Comparison of ENCODE assay signal across 10 cellular contexts in the genomic region with DNA sequence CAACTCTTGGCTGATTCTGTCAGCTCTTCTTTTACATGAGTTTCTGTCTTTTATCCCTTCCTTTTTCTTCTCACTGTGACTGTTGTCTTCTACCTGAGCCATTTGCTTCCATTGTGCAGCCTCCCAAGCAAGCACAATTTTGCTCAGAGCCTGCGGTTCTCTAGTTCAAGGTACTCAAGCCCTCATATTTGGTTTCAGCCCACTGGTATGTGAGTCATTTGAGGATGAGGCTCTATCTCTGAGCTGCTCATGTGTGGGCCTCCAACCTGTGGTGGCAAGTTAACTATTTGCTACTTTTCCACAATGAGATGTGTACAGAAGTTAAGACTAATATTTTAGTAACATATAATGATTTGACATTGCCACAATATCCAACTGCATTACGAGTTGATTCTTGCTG.
A peak's percentile ranks its signal among the peaks of the same experiment; 100 is the strongest.
DNase-seq lines count a peak whose midpoint lies in the region; ATAC-seq, FAIRE-seq and TF ChIP-seq lines count a peak whose summit lies in the region.
"Had no signal": no experiment of that assay in that cellular context is flagged by ENCODE, and none has a peak within 500 bp of the region (broad histone marks: within the 10 kb centered on the region; RNA-seq: fewer than 3 reads in every experiment).

No MANE protein-coding gene starts in this region.

- DNase-seq in HepG2 (ENCODE audit: low spot score) (peak; percentile 35), right lobe of liver (no peak), pons (ENCODE audit: low spot score) (no peak), RKO (ENCODE audit: low spot score) (no peak), NCI-H510A treated with DMSO at 0.1 percent for 48 hours (lab: John Stamatoyannopoulos, UW) (no peak)
- DNase-seq: NCI-H1930, SHP77 had no signal

- no peak for TF ChIP-seq EP300 in HepG2 (IDR thresholded peaks at IDR 0.05; ENCODE audit: low read depth in 2 of 2, low read length in 2 of 2)
- TF ChIP-seq EP300 in HepG2 (CRISPR knock-in tag; IDR thresholded peaks at IDR 0.05; ENCODE audit: borderline replicate concordance), result no peak

- no peaks in the 10 kb centered on the region for H3K79me2 ChIP-seq in HepG2 (ENCODE audit: insufficient read depth, low read length)

- no peak overlapping the region for H3K4me3 ChIP-seq in HepG2 (replicated peaks in 1 of 3; ENCODE audit: insufficient read depth in 1 of 3, low read depth in 2 of 3, low read length in 3 of 3)
- H3K4me3 ChIP-seq in right lobe of liver, result no peak overlapping the region

- intact Hi-C loops in HepG2 (cut with micrococcal nuclease; ENCODE audit: unreplicated experiment) (loop anchor here (5.0 kb wide), 1 partner anchor 181 kb away; a partner anchor contains a TSS), right lobe of liver (cut with DNase I) (no loop called here)

- H3K27ac ChIP-seq in HepG2 (ENCODE audit: extremely low read length, insufficient read depth, low read length) (no peak overlapping the region), right lobe of liver (no peak overlapping the region), temporal lobe (ENCODE audit: low read depth, low read length) (peak overlapping the region; percentile 20)

- TF ChIP-seq CTCF in HepG2 (CRISPR knock-in tag; IDR thresholded peaks at IDR 0.05) (no peak), right lobe of liver (IDR thresholded peaks at IDR 0.05) (no peak)

- no TSS peak for BruUV-seq in HepG2 (replicated peaks; lab: Mats Ljungman, UMichigan)

- in situ Hi-C loops in HepG2 (cut with HindIII; ENCODE audit: extremely low pct_ligation_motif_present, low pct_unique_long_range_greater_than_20kb), result no loop called here

- POLR2A ChIA-PET in HepG2 (lab: Yijun Ruan, JAX), result no interaction called here

- H4K20me1 ChIP-seq in HepG2 (ENCODE audit: insufficient read depth, low read length), result no peaks in the 10 kb centered on the region

- H3K9me3 ChIP-seq in HepG2 (ENCODE audit: low read length) (no peaks in the 10 kb centered on the region), right lobe of liver (no peaks in the 10 kb centered on the region)

- no peaks in the 10 kb centered on the region for H3K27me3 ChIP-seq in HepG2 (ENCODE audit: control insufficient read depth in 1 of 2, insufficient read depth in 2 of 2, low read length in 2 of 2)
- H3K27me3 ChIP-seq in right lobe of liver, result no peaks in the 10 kb centered on the region

- ATAC-seq in HepG2, result peak; percentile 64
- ATAC-seq in right lobe of liver, result no peak
- ATAC-seq in HG02610 (IDR thresholded peaks at IDR 0.05; ENCODE audit: unreplicated experiment), result peak; percentile 93
- ATAC-seq in HG03558 (IDR thresholded peaks at IDR 0.05; ENCODE audit: extremely low read depth, unreplicated experiment), result peak; percentile 86

- H3K36me3 ChIP-seq in HepG2 (replicated peaks in 1 of 2; ENCODE audit: control insufficient read depth in 1 of 2, insufficient read depth in 2 of 2, low read length in 2 of 2), result peaks cover 5 to 67% of the 10 kb centered on the region in 2 experiments
- peaks cover 0 to 16% (median 3%) of the 10 kb centered on the region in 4 donors for H3K36me3 ChIP-seq in right lobe of liver

- H2AFZ ChIP-seq in HepG2 (ENCODE audit: low read length), result no peak overlapping the region

- WGBS in HepG2 (ENCODE audit: low lambda C conversion rate), result 68% methylated on average over 2 of the region's 2 CpGs
- WGBS in right lobe of liver (ENCODE audit: insufficient coverage, low coverage, low lambda C conversion rate, missing lambda C conversion rate), result 94% methylated on average over 2 of the region's 2 CpGs

- no peak for TF ChIP-seq RAD21 in HepG2 (CRISPR knock-in tag; IDR thresholded peaks at IDR 0.05)

- no peak for TF ChIP-seq POLR2A in HepG2 (IDR thresholded peaks at IDR 0.05; ENCODE audit: insufficient read depth in 1 of 2, low read depth in 2 of 2, low read length in 2 of 2)
- no peak for TF ChIP-seq POLR2A in right lobe of liver (IDR thresholded peaks at IDR 0.05)

- no peak overlapping the region for H3K9ac ChIP-seq in HepG2 (ENCODE audit: insufficient read depth, low read depth, low read length)

- no peak overlapping the region for H3K4me2 ChIP-seq in HepG2 (ENCODE audit: low read depth, low read length)

- CTCF ChIA-PET in HepG2 (lab: Yijun Ruan, JAX; ENCODE audit: low intra/inter-chr PET ratio, low total read pairs), result no interaction called here

- peak; percentile 4 for FAIRE-seq in HepG2 (lab: Jason Lieb, UNC)

- H3K4me1 ChIP-seq in HepG2 (ENCODE audit: insufficient read depth, low read length) (peaks cover 27% of the 10 kb centered on the region), right lobe of liver (no peaks in the 10 kb centered on the region)

TF ChIP-seq in HepG2, 621 proteins besides CTCF, POLR2A, EP300 and RAD21:
- TF ChIP-seq ZNF180 (CRISPR knock-in tag; IDR thresholded peaks at IDR 0.05; ENCODE audit: borderline replicate concordance, low read depth), result no peak
- 0 out of 2 replicates have a peak, but pooled peaks have one; percentile 29 for TF ChIP-seq ZNF652 (CRISPR knock-in tag; IDR thresholded peaks at IDR 0.05; ENCODE audit: borderline replicate concordance, low read depth)

Comparison
In these comparisons a context has a peak if more than half of its experiments do, and no peak if none do; other contexts are left out.
1. ATAC-seq: peak in HepG2 (single experiment), HG02610 (single experiment) and HG03558 (single experiment); none in right lobe of liver (0 of 4).